27 cellular contexts compared by ENCODE assay signal in the genomic region with DNA sequence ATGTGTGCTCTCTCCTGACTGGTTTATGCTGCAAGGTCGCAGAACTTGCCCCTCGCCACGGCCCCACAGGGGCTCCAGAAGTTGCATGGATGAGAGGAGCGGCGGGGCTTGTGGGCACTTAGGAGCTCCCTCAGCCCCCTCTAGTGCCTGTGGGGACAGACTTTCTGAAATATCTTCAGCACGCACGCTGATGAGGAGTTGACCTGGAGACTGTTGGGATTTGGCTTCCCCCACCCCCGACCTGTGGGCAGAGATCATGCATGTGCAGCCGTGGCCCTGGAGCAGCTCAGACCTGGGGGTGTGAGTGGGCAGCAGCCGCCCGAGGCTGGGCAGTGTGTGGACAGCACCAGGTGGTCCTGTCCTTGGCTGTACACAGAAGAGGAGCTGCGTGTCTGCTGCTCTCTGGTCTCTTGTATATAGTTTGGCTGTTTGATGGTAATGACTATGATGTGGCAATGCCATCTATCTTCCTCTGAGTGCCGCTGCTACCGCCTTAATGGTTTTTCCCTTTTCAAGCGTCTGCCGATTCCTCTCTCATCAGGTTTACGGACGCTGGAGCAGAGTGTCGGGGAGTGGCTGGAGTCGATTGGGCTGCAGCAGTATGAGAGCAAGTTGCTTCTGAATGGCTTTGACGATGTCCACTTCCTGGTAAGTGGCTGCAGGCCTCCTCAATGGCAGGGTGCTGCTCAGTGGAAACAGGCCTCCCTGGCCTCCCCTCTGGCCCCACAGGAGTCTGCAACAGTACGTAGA.
DNase-seq lines count a peak whose midpoint lies in the region; ATAC-seq and TF ChIP-seq lines count a peak whose summit lies in the region.
"Had no signal": no experiment of that assay in that cellular context is flagged by ENCODE, and none has a peak within 500 bp of the region (broad histone marks: within the 10 kb centered on the region; RNA-seq: fewer than 3 reads in every experiment).

No MANE protein-coding gene starts in this region.

- H3K4me3 Mint-ChIP-seq in chondrocyte (ENCODE audit: unreplicated experiment) = no peak overlapping the region
- H3K4me3 Mint-ChIP-seq: activated CD8-positive, alpha-beta T cell treated with anti-CD3 and anti-CD28 coated beads, Interleukin-2, amount 10 ng/mL, durations not matched to agents 7 days and 5 days had no signal

- H3K4me1 Mint-ChIP-seq in chondrocyte (ENCODE audit: low read depth) = peaks cover 5% of the 10 kb centered on the region

- H3K9ac ChIP-seq in neural cell (ENCODE audit: low read length) = no peak overlapping the region

- H3K4me3 ChIP-seq in left ventricle myocardium inferior (no peak overlapping the region), right atrium auricular region (no peak overlapping the region), neural cell (ENCODE audit: low read length) (peak overlapping the region; percentile 57), hepatocyte (no peak overlapping the region)
- H3K4me3 ChIP-seq: A549, heart left ventricle, MG63, skin epidermis, upper lobe of left lung had no signal

- no peak overlapping the region for H2AFZ ChIP-seq in neural cell (ENCODE audit: low read depth, low read length)
- no peak overlapping the region for H2AFZ ChIP-seq in hepatocyte

- WGBS in hepatocyte (ENCODE audit: low lambda C conversion rate, missing lambda C conversion rate) = 91% methylated on average over 22 of the region's 22 CpGs

- H3K9me3 ChIP-seq in left ventricle myocardium inferior (replicated peaks) (no peaks in the 10 kb centered on the region), right atrium auricular region (no peaks in the 10 kb centered on the region), neural cell (ENCODE audit: low read length) (no peaks in the 10 kb centered on the region), hepatocyte (ENCODE audit: low read depth) (no peaks in the 10 kb centered on the region)
- H3K9me3 ChIP-seq: A549, heart left ventricle, MG63, upper lobe of left lung had no signal

- intact Hi-C loops in left ventricle myocardium inferior (cut with micrococcal nuclease) = loop anchor here (5.0 kb wide), 1 partner anchor 37 kb away; no protein-coding TSS in a partner anchor

- no peaks in the 10 kb centered on the region for H3F3A ChIP-seq in neural cell (ENCODE audit: insufficient read depth, low read length, poor library complexity, severe bottlenecking)

- H3K27me3 ChIP-seq in left ventricle myocardium inferior (ENCODE audit: low read depth) (no peaks in the 10 kb centered on the region), right atrium auricular region (no peaks in the 10 kb centered on the region), neural cell (ENCODE audit: insufficient read depth, low read depth, low read length) (no peaks in the 10 kb centered on the region), hepatocyte (no peaks in the 10 kb centered on the region)
- H3K27me3 ChIP-seq: heart left ventricle, MG63, upper lobe of left lung had no signal

- no peak for ATAC-seq in HG02885 (IDR thresholded peaks at IDR 0.05; ENCODE audit: poor library complexity, unreplicated experiment)
- ATAC-seq: A549, heart left ventricle had no signal

- H3K36me3 ChIP-seq in left ventricle myocardium inferior = peaks cover 72% of the 10 kb centered on the region
- peaks cover 56% of the 10 kb centered on the region for H3K36me3 ChIP-seq in right atrium auricular region
- no peaks in the 10 kb centered on the region for H3K36me3 ChIP-seq in neural cell (ENCODE audit: insufficient read depth, low read length)
- no peaks in the 10 kb centered on the region for H3K36me3 ChIP-seq in hepatocyte (replicated peaks; ENCODE audit: insufficient read depth, low read depth)

- no peak for TF ChIP-seq CTCF in left ventricle myocardium inferior (IDR thresholded peaks at IDR 0.05; ENCODE audit: borderline replicate concordance)
- TF ChIP-seq CTCF in right atrium auricular region (IDR thresholded peaks at IDR 0.05) = no peak
- no peak for TF ChIP-seq CTCF in chondrocyte (IDR thresholded peaks at IDR 0.05)
- TF ChIP-seq CTCF in neural cell (IDR thresholded peaks at IDR 0.05; ENCODE audit: poor library complexity, severe bottlenecking) = no peak
- TF ChIP-seq CTCF in hepatocyte (IDR thresholded peaks at IDR 0.05; ENCODE audit: poor library complexity) = no peak

- no peak overlapping the region for H3K27ac Mint-ChIP-seq in chondrocyte (ENCODE audit: unreplicated experiment)
- H3K27ac Mint-ChIP-seq: activated CD8-positive, alpha-beta T cell treated with anti-CD3 and anti-CD28 coated beads, Interleukin-2, amount 10 ng/mL, durations not matched to agents 7 days and 5 days had no signal

- TF ChIP-seq EP300 in neural cell (conservative IDR thresholded peaks at IDR 0.05; ENCODE audit: poor library complexity, severe bottlenecking) = no peak

- DNase-seq in left ventricle myocardium inferior (no peak), right atrium auricular region (ENCODE audit: low spot score) (no peak), chondrocyte (ENCODE audit: low spot score) (peak; percentile 68), middle frontal gyrus (ENCODE audit: extremely low spot score, low spot score) (no peak), hepatocyte (ENCODE audit: low spot score) (no peak)
- DNase-seq: activated gamma-delta T cell; AML-193; GOT3; KG1; kidney glomerular epithelial cell; mammary epithelial cell; MG63; NCI-H1417 treated with DMSO at 0.1 percent for 48 hours; NCI-H446; NCI-H774; RPMI8226; stimulated activated CD4-positive, alpha-beta T cell treated with anti-CD3 and anti-CD28 coated beads, Interleukin-1b, Interleukin-23, amount 100 ng/mL, for 48 hours; stimulated activated CD8-positive, alpha-beta memory T cell treated with anti-CD3 and anti-CD28 coated beads, Interleukin-4, amount 100 ng/mL, for 48 hours; T-helper 2 cell; upper lobe of left lung had no signal

- H3K27me3 Mint-ChIP-seq in chondrocyte (ENCODE audit: low read depth) = no peaks in the 10 kb centered on the region

- H3K9me2 ChIP-seq in neural cell (ENCODE audit: insufficient read depth, low read length) = no peaks in the 10 kb centered on the region
- H3K9me2 ChIP-seq in hepatocyte (replicated peaks; ENCODE audit: insufficient read depth) = no peaks in the 10 kb centered on the region

- H3K4me1 ChIP-seq in left ventricle myocardium inferior = peaks cover 98% of the 10 kb centered on the region
- H3K4me1 ChIP-seq in right atrium auricular region = peaks cover 0 to 66% of the 10 kb centered on the region in 2 donors
- no peaks in the 10 kb centered on the region for H3K4me1 ChIP-seq in hepatocyte (ENCODE audit: insufficient read depth)
- H3K4me1 ChIP-seq: A549 had no signal

- peak overlapping the region; percentile 39 for H3K27ac ChIP-seq in left ventricle myocardium inferior (replicated peaks)
- H3K27ac ChIP-seq in right atrium auricular region = no peak overlapping the region
- no peak overlapping the region for H3K27ac ChIP-seq in neural cell (ENCODE audit: low read length)
- H3K27ac ChIP-seq in temporal lobe (ENCODE audit: low read depth, low read length) = peak overlapping the region; percentile 2
- H3K27ac ChIP-seq in hepatocyte = no peak overlapping the region
- H3K27ac ChIP-seq: A549, upper lobe of left lung had no signal

- H3K79me2 ChIP-seq in neural cell (replicated peaks; ENCODE audit: insufficient read depth, low read length) = no peaks in the 10 kb centered on the region
- H3K79me2 ChIP-seq in hepatocyte = no peaks in the 10 kb centered on the region

- peaks cover 14% of the 10 kb centered on the region for H3K36me3 Mint-ChIP-seq in chondrocyte (ENCODE audit: low read depth)

- H4K20me1 ChIP-seq in neural cell (ENCODE audit: insufficient read depth) (no peaks in the 10 kb centered on the region), hepatocyte (ENCODE audit: insufficient read depth, poor library complexity, severe bottlenecking) (no peaks in the 10 kb centered on the region)

- H3K9me3 Mint-ChIP-seq in chondrocyte (ENCODE audit: low read depth) = no peaks in the 10 kb centered on the region

- H3K4me2 ChIP-seq in neural cell (ENCODE audit: low read length) (no peak overlapping the region), hepatocyte (no peak overlapping the region)
- H3K4me2 ChIP-seq: A549 had no signal

- no peak for TF ChIP-seq RAD21 in neural cell (conservative IDR thresholded peaks at IDR 0.05)

TF ChIP-seq in neural cell, 6 proteins besides CTCF, POLR2A, EP300 and RAD21:
- TF ChIP-seq, protein P1, sequence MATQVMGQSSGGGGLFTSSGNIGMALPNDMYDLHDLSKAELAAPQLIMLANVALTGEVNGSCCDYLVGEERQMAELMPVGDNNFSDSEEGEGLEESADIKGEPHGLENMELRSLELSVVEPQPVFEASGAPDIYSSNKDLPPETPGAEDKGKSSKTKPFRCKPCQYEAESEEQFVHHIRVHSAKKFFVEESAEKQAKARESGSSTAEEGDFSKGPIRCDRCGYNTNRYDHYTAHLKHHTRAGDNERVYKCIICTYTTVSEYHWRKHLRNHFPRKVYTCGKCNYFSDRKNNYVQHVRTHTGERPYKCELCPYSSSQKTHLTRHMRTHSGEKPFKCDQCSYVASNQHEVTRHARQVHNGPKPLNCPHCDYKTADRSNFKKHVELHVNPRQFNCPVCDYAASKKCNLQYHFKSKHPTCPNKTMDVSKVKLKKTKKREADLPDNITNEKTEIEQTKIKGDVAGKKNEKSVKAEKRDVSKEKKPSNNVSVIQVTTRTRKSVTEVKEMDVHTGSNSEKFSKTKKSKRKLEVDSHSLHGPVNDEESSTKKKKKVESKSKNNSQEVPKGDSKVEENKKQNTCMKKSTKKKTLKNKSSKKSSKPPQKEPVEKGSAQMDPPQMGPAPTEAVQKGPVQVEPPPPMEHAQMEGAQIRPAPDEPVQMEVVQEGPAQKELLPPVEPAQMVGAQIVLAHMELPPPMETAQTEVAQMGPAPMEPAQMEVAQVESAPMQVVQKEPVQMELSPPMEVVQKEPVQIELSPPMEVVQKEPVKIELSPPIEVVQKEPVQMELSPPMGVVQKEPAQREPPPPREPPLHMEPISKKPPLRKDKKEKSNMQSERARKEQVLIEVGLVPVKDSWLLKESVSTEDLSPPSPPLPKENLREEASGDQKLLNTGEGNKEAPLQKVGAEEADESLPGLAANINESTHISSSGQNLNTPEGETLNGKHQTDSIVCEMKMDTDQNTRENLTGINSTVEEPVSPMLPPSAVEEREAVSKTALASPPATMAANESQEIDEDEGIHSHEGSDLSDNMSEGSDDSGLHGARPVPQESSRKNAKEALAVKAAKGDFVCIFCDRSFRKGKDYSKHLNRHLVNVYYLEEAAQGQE (IDR thresholded peaks at IDR 0.05; ENCODE audit: borderline replicate concordance) = no peak
- TF ChIP-seq TAF1 (IDR thresholded peaks at IDR 0.05; ENCODE audit: low read depth) (no peak), SMC3 (conservative IDR thresholded peaks at IDR 0.05; ENCODE audit: poor library complexity) (no peak), POLR2AphosphoS5 (IDR thresholded peaks at IDR 0.05) (no peak), MXI1 (conservative IDR thresholded peaks at IDR 0.05; ENCODE audit: poor library complexity, severe bottlenecking) (no peak), EZH2 (IDR thresholded peaks at IDR 0.05; ENCODE audit: borderline replicate concordance, insufficient read depth, low read length, poor library complexity, severe bottlenecking) (no peak)

Comparison
In these comparisons a context has a peak if more than half of its experiments do, and no peak if none do; other contexts are left out.
1. H3K27ac ChIP-seq: peak in left ventricle myocardium inferior (single experiment) and temporal lobe (single experiment); none in right atrium auricular region (0 of 2), neural cell (single experiment) and hepatocyte (single experiment).